Comparison of ENCODE assay signal across 20 cellular contexts in genomic region chr1:226874579-226875425, GRCh38. TPM values are rescaled to one million over a fixed set of nuclear protein-coding genes. Genes with fewer than 3 reads are reported as not detected.
A peak's percentile ranks its signal among the peaks of the same experiment; 100 is the strongest.
DNase-seq lines count a peak whose midpoint lies in the region; ATAC-seq and TF ChIP-seq lines count a peak whose summit lies in the region.
"Had no signal": no experiment of that assay in that cellular context is flagged by ENCODE, and none has a peak within 500 bp of the region (broad histone marks: within the 10 kb centered on the region; RNA-seq: fewer than 3 reads in every experiment).

No MANE protein-coding gene starts in this region.

- no peaks in the 10 kb centered on the region for H3K79me2 ChIP-seq in Loucy (ENCODE audit: insufficient read depth, low read length)

- peak overlapping the region; percentile 42 to 66 for H3K27ac Mint-ChIP-seq in activated naive CD4-positive, alpha-beta T cell treated with anti-CD3 and anti-CD28 coated beads, Interleukin-2, amount 50 U/mL, for 72 hours
- H3K27ac Mint-ChIP-seq in activated naive CD4-positive, alpha-beta T cell treated with anti-CD3 and anti-CD28 coated beads, Interleukin-2, amount 10 ng/mL, durations not matched to agents 7 days and 5 days: no peak overlapping the region

- TF ChIP-seq CTCF in Loucy (conservative IDR thresholded peaks at IDR 0.05; ENCODE audit: low read length): no peak
- no peak for TF ChIP-seq CTCF in body of pancreas (IDR thresholded peaks at IDR 0.05)

- peaks cover 11% of the 10 kb centered on the region for H3K4me1 Mint-ChIP-seq in activated naive CD4-positive, alpha-beta T cell treated with anti-CD3 and anti-CD28 coated beads, Interleukin-2, amount 10 ng/mL, durations not matched to agents 7 days and 5 days

- no peaks in the 10 kb centered on the region for H3F3A ChIP-seq in Loucy (ENCODE audit: low read depth)

- DNase-seq in activated naive CD4-positive, alpha-beta T cell treated with anti-CD3 and anti-CD28 coated beads, Interleukin-2, amount 50 U/mL, for 72 hours (ENCODE audit: low spot score in 2 of 2): no peak
- no peak for DNase-seq in activated naive CD4-positive, alpha-beta T cell treated with anti-CD3 and anti-CD28 coated beads, Interleukin-2, amount 10 ng/mL, durations not matched to agents 7 days and 5 days
- DNase-seq in body of pancreas (no peak), posterior vena cava (ENCODE audit: low spot score) (peak; percentile 66), HK-2 (ENCODE audit: unreplicated experiment) (no peak), SJCRH30 (no peak)
- DNase-seq: activated CD4-positive, alpha-beta T cell treated with anti-CD3 and anti-CD28 coated beads for 4 hours; activated effector memory CD4-positive, alpha-beta T cell treated with Interleukin-2 at 50 U/mL for 16 hours; brain microvascular endothelial cell; Calu3; mammary epithelial cell; NCI-H524; nucleus accumbens; upper lobe of left lung had no signal

- no peak overlapping the region for H2AFZ ChIP-seq in Loucy (ENCODE audit: low read length)

- CTCF ChIA-PET in activated naive CD4-positive, alpha-beta T cell treated with anti-CD3 and anti-CD28 coated beads, Interleukin-2, amount 10 ng/mL, durations not matched to agents 7 days and 5 days (lab: Charles Lee): no interaction called here

- 61 to 63% methylated on average over 12 of the region's 12 CpGs for WGBS in body of pancreas, 2 donors

- intact Hi-C loops in body of pancreas (cut with DNase I): no loop called here
- intact Hi-C loops in posterior vena cava (cut with DNase I): no loop called here

- H3K9me3 Mint-ChIP-seq in activated naive CD4-positive, alpha-beta T cell treated with anti-CD3 and anti-CD28 coated beads, Interleukin-2, amount 50 U/mL, for 72 hours: no peaks in the 10 kb centered on the region
- H3K9me3 Mint-ChIP-seq in activated naive CD4-positive, alpha-beta T cell treated with anti-CD3 and anti-CD28 coated beads, Interleukin-2, amount 10 ng/mL, durations not matched to agents 7 days and 5 days: no peaks in the 10 kb centered on the region

- H3K4me3 Mint-ChIP-seq in activated naive CD4-positive, alpha-beta T cell treated with anti-CD3 and anti-CD28 coated beads, Interleukin-2, amount 10 ng/mL, durations not matched to agents 7 days and 5 days: no peak overlapping the region

- H3K4me1 ChIP-seq in Loucy (ENCODE audit: insufficient read depth, low read length, poor library complexity, severe bottlenecking) (peaks cover 29% of the 10 kb centered on the region), body of pancreas (peaks cover 60% of the 10 kb centered on the region), SJCRH30 (peaks cover 25% of the 10 kb centered on the region)

- TF ChIP-seq POLR2A in body of pancreas (IDR thresholded peaks at IDR 0.05): no peak

- no peaks in the 10 kb centered on the region for H3K9me2 ChIP-seq in Loucy (replicated peaks; ENCODE audit: low read depth, low read length)

- H3K4me2 ChIP-seq in Loucy (ENCODE audit: low read depth, low read length, poor library complexity, severe bottlenecking): peak overlapping the region; percentile 52

- H3K27ac ChIP-seq in body of pancreas (peak overlapping the region; percentile 86 to 93 (median 88)), SJCRH30 (no peak overlapping the region)
- H3K27ac ChIP-seq: brain microvascular endothelial cell, coronary artery, SK-N-MC had no signal

- H3K9me3 ChIP-seq in Loucy (ENCODE audit: insufficient read depth, low read depth, low read length): no peaks in the 10 kb centered on the region
- no peaks in the 10 kb centered on the region for H3K9me3 ChIP-seq in body of pancreas
- no peaks in the 10 kb centered on the region for H3K9me3 ChIP-seq in SJCRH30 (replicated peaks)
- H3K9me3 ChIP-seq: A549, HAP-1, upper lobe of left lung had no signal

- H3K4me3 ChIP-seq in Loucy (ENCODE audit: low read length, poor library complexity, severe bottlenecking): peak overlapping the region; percentile 26
- no peak overlapping the region for H3K4me3 ChIP-seq in body of pancreas
- H3K4me3 ChIP-seq in SJCRH30: no peak overlapping the region
- H3K4me3 ChIP-seq: A549, coronary artery, HAP-1, SK-N-MC, upper lobe of left lung had no signal

- no peaks in the 10 kb centered on the region for H3K27me3 ChIP-seq in Loucy (ENCODE audit: insufficient read depth, low read length, poor library complexity, severe bottlenecking)
- H3K27me3 ChIP-seq in body of pancreas: no peaks in the 10 kb centered on the region
- H3K27me3 ChIP-seq in SJCRH30: no peaks in the 10 kb centered on the region
- H3K27me3 ChIP-seq: brain microvascular endothelial cell, upper lobe of left lung had no signal

- H4K20me1 ChIP-seq in Loucy (ENCODE audit: insufficient read depth, low read length, poor library complexity, severe bottlenecking): no peaks in the 10 kb centered on the region

- ATAC-seq in activated naive CD4-positive, alpha-beta T cell treated with anti-CD3 and anti-CD28 coated beads, Interleukin-2, amount 50 U/mL, for 72 hours: no peak
- ATAC-seq in body of pancreas: no peak
- no peak for ATAC-seq in GM19023 (IDR thresholded peaks at IDR 0.05; ENCODE audit: unreplicated experiment)

- no peaks in the 10 kb centered on the region for H3K36me3 Mint-ChIP-seq in activated naive CD4-positive, alpha-beta T cell treated with anti-CD3 and anti-CD28 coated beads, Interleukin-2, amount 50 U/mL, for 72 hours
- no peaks in the 10 kb centered on the region for H3K36me3 Mint-ChIP-seq in activated naive CD4-positive, alpha-beta T cell treated with anti-CD3 and anti-CD28 coated beads, Interleukin-2, amount 10 ng/mL, durations not matched to agents 7 days and 5 days

- no peaks in the 10 kb centered on the region for H3K36me3 ChIP-seq in Loucy (ENCODE audit: insufficient read depth, low read length)
- H3K36me3 ChIP-seq in body of pancreas (replicated peaks in 1 of 2; ENCODE audit: insufficient read depth in 1 of 2, low read depth in 2 of 2): no peaks in the 10 kb centered on the region
- H3K36me3 ChIP-seq in SJCRH30: peaks cover 22% of the 10 kb centered on the region; the same call in 1 of the 2 replicates
- H3K36me3 ChIP-seq: brain microvascular endothelial cell had no signal

- H3K27me3 Mint-ChIP-seq in activated naive CD4-positive, alpha-beta T cell treated with anti-CD3 and anti-CD28 coated beads, Interleukin-2, amount 10 ng/mL, durations not matched to agents 7 days and 5 days: peaks cover 28% of the 10 kb centered on the region

- H3K9ac ChIP-seq in Loucy (ENCODE audit: low read depth, low read length, poor library complexity, severe bottlenecking): no peak overlapping the region

RNA-seq across cellular contexts. Expression of gene PSEN2, which starts 4.4 kb away (rescaled TPM):
- 1 to 10 TPM; 3.3 to 3.6 TPM for total RNA-seq in activated naive CD4-positive, alpha-beta T cell treated with anti-CD3 and anti-CD28 coated beads, Interleukin-2, amount 50 U/mL, for 72 hours
- total RNA-seq in body of pancreas (10 to 100 TPM; 80.9 to 98.9 TPM), posterior vena cava (10 to 100 TPM; 22.0 to 24.3 TPM)
- total RNA-seq in SJCRH30 (2014; rRNA removed; shearing (Covaris generic)): 41.4 and 45.2 TPM in 2 replicates
